Comparison of ENCODE assay signal across 19 cellular contexts in genomic region chr3:138588445-138588844, GRCh38. TPM values are rescaled to one million over a fixed set of nuclear protein-coding genes. Genes with fewer than 3 reads are reported as not detected.
DNase-seq lines count a peak whose midpoint lies in the region; ATAC-seq and TF ChIP-seq lines count a peak whose summit lies in the region.
"Had no signal": no experiment of that assay in that cellular context is flagged by ENCODE, and none has a peak within 500 bp of the region (broad histone marks: within the 10 kb centered on the region; RNA-seq: fewer than 3 reads in every experiment).

No MANE protein-coding gene starts in this region.

- peaks cover 15% of the 10 kb centered on the region for H3K4me1 Mint-ChIP-seq in mesothelial cell of epicardium
- peaks cover 8% of the 10 kb centered on the region for H3K4me1 Mint-ChIP-seq in activated T-helper 17 cell treated with anti-CD3 and anti-CD28 coated beads, Interleukin-2, amount 50 U/mL, for 72 hours
- H3K4me1 Mint-ChIP-seq in stimulated activated naive B cell treated with anti-CD40 and anti-IgM and Interleukin-4, amounts not matched to agents 10 μg/mL and 1 μg/mL and 100 μg/mL, for 72 hours, result peaks cover 0 to 1% of the 10 kb centered on the region in 2 donors
- H3K4me1 Mint-ChIP-seq: GM23338 had no signal

- H3K36me3 Mint-ChIP-seq in mesothelial cell of epicardium, result peaks cover 50% of the 10 kb centered on the region
- H3K36me3 Mint-ChIP-seq in activated T-helper 17 cell treated with anti-CD3 and anti-CD28 coated beads, Interleukin-2, amount 50 U/mL, for 72 hours (ENCODE audit: low read depth), result peaks cover 9% of the 10 kb centered on the region
- peaks cover 1 to 4% of the 10 kb centered on the region in 2 donors for H3K36me3 Mint-ChIP-seq in stimulated activated naive B cell treated with anti-CD40 and anti-IgM and Interleukin-4, amounts not matched to agents 10 μg/mL and 1 μg/mL and 100 μg/mL, for 72 hours

- DNase-seq in DND-41, result no peak
- no peak for DNase-seq in left lung
- no peak for DNase-seq in mesothelial cell of epicardium (ENCODE audit: low spot score in 2 of 2, unreplicated experiment in 2 of 2)
- DNase-seq in erythroblast (lab: John Stamatoyannopoulos, UW), result no peak
- no peak for DNase-seq in stimulated activated naive B cell treated with anti-CD40 and anti-IgM and Interleukin-4, amounts not matched to agents 10 μg/mL and 1 μg/mL and 100 μg/mL, for 72 hours
- DNase-seq: 8988T; Calu3; CD8-positive, alpha-beta T cell; DMS79 treated with DMSO at 0.1 percent for 48 hours; EL; H9; IMR-90; KBM-7 had no signal

- H3K27ac ChIP-seq in DND-41 (ENCODE audit: low read length) (no peak overlapping the region), left lung (peak overlapping the region in 1 of 2 donors; percentile 22)
- H3K27ac ChIP-seq: BLaER1 had no signal

- no peak overlapping the region for H3K4me3 ChIP-seq in DND-41 (ENCODE audit: low read depth in 1 of 2, low read length in 2 of 2)
- H3K4me3 ChIP-seq in Loucy (ENCODE audit: low read length, poor library complexity, severe bottlenecking), result peak overlapping the region; percentile 91
- no peak overlapping the region for H3K4me3 ChIP-seq in left lung
- H3K4me3 ChIP-seq: BLaER1, GM23338 had no signal

- H3K4me3 Mint-ChIP-seq in mesothelial cell of epicardium, result no peak overlapping the region
- no peak overlapping the region for H3K4me3 Mint-ChIP-seq in activated T-helper 17 cell treated with anti-CD3 and anti-CD28 coated beads, Interleukin-2, amount 50 U/mL, for 72 hours
- H3K4me3 Mint-ChIP-seq in stimulated activated naive B cell treated with anti-CD40 and anti-IgM and Interleukin-4, amounts not matched to agents 10 μg/mL and 1 μg/mL and 100 μg/mL, for 72 hours, result no peak overlapping the region
- H3K4me3 Mint-ChIP-seq: CD14-positive monocyte; CD8-positive, alpha-beta T cell; GM23338; H9 had no signal

- H2AFZ ChIP-seq in DND-41 (ENCODE audit: low read depth, low read length) (no peak overlapping the region), Loucy (ENCODE audit: low read length) (no peak overlapping the region)
- H2AFZ ChIP-seq: GM23338 had no signal

- H3K4me1 ChIP-seq in DND-41 (ENCODE audit: insufficient read depth, low read length) (peaks cover 40% of the 10 kb centered on the region; the same call in 1 of the 2 replicates), Loucy (ENCODE audit: insufficient read depth, low read length, poor library complexity, severe bottlenecking) (peaks cover 67% of the 10 kb centered on the region), left lung (peaks cover 0 to 14% of the 10 kb centered on the region in 2 donors)

- no peaks in the 10 kb centered on the region for H3K27me3 ChIP-seq in DND-41 (ENCODE audit: insufficient read depth, low read length, poor library complexity)
- H3K27me3 ChIP-seq in Loucy (ENCODE audit: insufficient read depth, low read length, poor library complexity, severe bottlenecking), result no peaks in the 10 kb centered on the region
- H3K27me3 ChIP-seq in left lung, result peaks cover 0 to 6% of the 10 kb centered on the region in 2 donors
- H3K27me3 ChIP-seq: BLaER1 had no signal

- H3K27me3 Mint-ChIP-seq in mesothelial cell of epicardium (ENCODE audit: low read depth), result no peaks in the 10 kb centered on the region
- no peaks in the 10 kb centered on the region for H3K27me3 Mint-ChIP-seq in activated T-helper 17 cell treated with anti-CD3 and anti-CD28 coated beads, Interleukin-2, amount 50 U/mL, for 72 hours
- no peaks in the 10 kb centered on the region for H3K27me3 Mint-ChIP-seq in stimulated activated naive B cell treated with anti-CD40 and anti-IgM and Interleukin-4, amounts not matched to agents 10 μg/mL and 1 μg/mL and 100 μg/mL, for 72 hours

- ATAC-seq in DND-41 (ENCODE audit: insufficient read depth, low read depth) (no peak), left lung (peak; percentile 79), GM18517 (IDR thresholded peaks at IDR 0.05; ENCODE audit: unreplicated experiment) (no peak)
- no peak for ATAC-seq in activated T-helper 17 cell treated with anti-CD3 and anti-CD28 coated beads, Interleukin-2, amount 50 U/mL, for 72 hours (replicated peaks)
- no peak for ATAC-seq in stimulated activated naive B cell treated with anti-CD40 and anti-IgM and Interleukin-4, amounts not matched to agents 10 μg/mL and 1 μg/mL and 100 μg/mL, for 72 hours (replicated peaks)
- ATAC-seq: CD8-positive, alpha-beta T cell; GM23338 had no signal

- TF ChIP-seq CTCF in DND-41 (IDR thresholded peaks at IDR 0.05; ENCODE audit: borderline replicate concordance, extremely low read depth, low read length, poor library complexity, severe bottlenecking) (no peak), Loucy (conservative IDR thresholded peaks at IDR 0.05; ENCODE audit: low read length) (no peak), left lung (IDR thresholded peaks at IDR 0.05) (no peak), mesothelial cell of epicardium (IDR thresholded peaks at IDR 0.05; ENCODE audit: unreplicated experiment) (no peak)

- no peaks in the 10 kb centered on the region for H4K20me1 ChIP-seq in DND-41 (ENCODE audit: insufficient read depth, low read length)
- H4K20me1 ChIP-seq in Loucy (ENCODE audit: insufficient read depth, low read length, poor library complexity, severe bottlenecking), result peaks cover 36% of the 10 kb centered on the region
- H4K20me1 ChIP-seq: BLaER1 had no signal

- H3F3A ChIP-seq in Loucy (ENCODE audit: low read depth), result no peaks in the 10 kb centered on the region; the same call in 1 of the 2 replicates

- peaks cover 13% of the 10 kb centered on the region for H3K36me3 ChIP-seq in DND-41 (ENCODE audit: insufficient read depth, low read length)
- H3K36me3 ChIP-seq in Loucy (ENCODE audit: insufficient read depth, low read length), result no peaks in the 10 kb centered on the region
- no peaks in the 10 kb centered on the region for H3K36me3 ChIP-seq in left lung

- peak overlapping the region; percentile 40 for H3K27ac Mint-ChIP-seq in mesothelial cell of epicardium
- no peak overlapping the region for H3K27ac Mint-ChIP-seq in activated T-helper 17 cell treated with anti-CD3 and anti-CD28 coated beads, Interleukin-2, amount 50 U/mL, for 72 hours
- H3K27ac Mint-ChIP-seq in stimulated activated naive B cell treated with anti-CD40 and anti-IgM and Interleukin-4, amounts not matched to agents 10 μg/mL and 1 μg/mL and 100 μg/mL, for 72 hours, result no peak overlapping the region
- H3K27ac Mint-ChIP-seq: CD14-positive monocyte; CD8-positive, alpha-beta T cell; GM23338; H9 had no signal

- intact Hi-C loops in left lung (cut with DNase I), result no loop called here

- H3K9ac ChIP-seq in DND-41 (ENCODE audit: low read depth, low read length) (no peak overlapping the region), Loucy (ENCODE audit: low read depth, low read length, poor library complexity, severe bottlenecking) (peak overlapping the region; percentile 85)
- H3K9ac ChIP-seq: BLaER1 had no signal

- H3K9me3 ChIP-seq in DND-41 (ENCODE audit: insufficient read depth, low read length, severe bottlenecking) (no peaks in the 10 kb centered on the region), Loucy (ENCODE audit: insufficient read depth, low read depth, low read length) (no peaks in the 10 kb centered on the region), left lung (no peaks in the 10 kb centered on the region)

- TF ChIP-seq POLR2A in erythroblast (IDR thresholded peaks at IDR 0.05; ENCODE audit: low read length), result no peak

- no peaks in the 10 kb centered on the region for H3K9me2 ChIP-seq in Loucy (replicated peaks; ENCODE audit: low read depth, low read length)

- peaks cover 29% of the 10 kb centered on the region for H3K9me3 Mint-ChIP-seq in mesothelial cell of epicardium
- no peaks in the 10 kb centered on the region for H3K9me3 Mint-ChIP-seq in activated T-helper 17 cell treated with anti-CD3 and anti-CD28 coated beads, Interleukin-2, amount 50 U/mL, for 72 hours
- no peaks in the 10 kb centered on the region for H3K9me3 Mint-ChIP-seq in stimulated activated naive B cell treated with anti-CD40 and anti-IgM and Interleukin-4, amounts not matched to agents 10 μg/mL and 1 μg/mL and 100 μg/mL, for 72 hours
- H3K9me3 Mint-ChIP-seq: CD8-positive, alpha-beta T cell; GM23338; H9 had no signal

- H3K79me2 ChIP-seq in DND-41 (ENCODE audit: insufficient read depth, low read length) (peaks cover 87% of the 10 kb centered on the region), Loucy (ENCODE audit: insufficient read depth, low read length) (peaks cover 100% of the 10 kb centered on the region)

- H3K4me2 ChIP-seq in DND-41 (ENCODE audit: insufficient read depth, low read length) (0 out of 2 replicates have a peak overlapping the region, but pooled peaks have one; percentile 38), Loucy (ENCODE audit: low read depth, low read length, poor library complexity, severe bottlenecking) (peak overlapping the region; percentile 95)
- H3K4me2 ChIP-seq: BLaER1, GM23338 had no signal

RNA-seq across cellular contexts. Expression of gene CEP70, which starts 5.6 kb away (rescaled TPM):
- total RNA-seq in left lung (10 to 100 TPM; 31.2 to 65.4 TPM), mesothelial cell of epicardium (51.5 to 54.8 TPM (median 51.6 TPM) in 3 replicates)
- 10 to 100 TPM in 1 of 2 donors, 1 to 10 TPM in 1; 5.6 to 10.6 TPM for total RNA-seq in activated T-helper 17 cell treated with anti-CD3 and anti-CD28 coated beads, Interleukin-2, amount 50 U/mL, for 72 hours

RNA-seq across cellular contexts. Expression of gene FAIM, which starts 20.1 kb away (rescaled TPM):
- 10 to 100 TPM; 11.6 to 16.0 TPM for total RNA-seq in left lung
- 12.1 to 14.7 TPM (median 13.7 TPM) in 3 replicates for total RNA-seq in mesothelial cell of epicardium
- 1 to 10 TPM; 1.9 to 4.0 TPM for total RNA-seq in activated T-helper 17 cell treated with anti-CD3 and anti-CD28 coated beads, Interleukin-2, amount 50 U/mL, for 72 hours
